15 cellular contexts compared by ENCODE assay signal in genomic region chr12:69698769-69699540, GRCh38. TPM values are rescaled to one million over a fixed set of nuclear protein-coding genes. Genes with fewer than 3 reads are reported as not detected.
DNase-seq lines count a peak whose midpoint lies in the region; ATAC-seq, FAIRE-seq and TF ChIP-seq lines count a peak whose summit lies in the region.
"Had no signal": no experiment of that assay in that cellular context is flagged by ENCODE, and none has a peak within 500 bp of the region (broad histone marks: within the 10 kb centered on the region; RNA-seq: fewer than 3 reads in every experiment).

Gene BEST3, minus strand, starts transcription at chr12:69699303. Its CDS starts 1,505 bp downstream, at chr12:69697798.

- no peak for FAIRE-seq in GM12891 (lab: Jason Lieb, UNC)
- FAIRE-seq: endometrium had no signal

- DNase-seq in COLO668 (lab: John Stamatoyannopoulos, UW; ENCODE audit: unreplicated experiment) (peak; percentile 85), NCI-H1105 (lab: John Stamatoyannopoulos, UW) (peak; percentile 97), NCI-H2227 (lab: John Stamatoyannopoulos, UW; ENCODE audit: unreplicated experiment) (peak; percentile 88), cerebellum (ENCODE audit: low spot score) (peak; percentile 38), GM12891 (ENCODE audit: insufficient read length, low spot score) (no peak), H4 (ENCODE audit: low spot score) (no peak)
- DNase-seq: activated CD4-positive, alpha-beta T cell treated with anti-CD3 and anti-CD28 coated beads, Interleukin-2, amount 50 U/mL, for 48 hours; activated effector memory CD4-positive, alpha-beta T cell treated with anti-CD3 and anti-CD28 coated beads, Interleukin-2, amount 50 U/mL, for 16 hours; GDM1; KG1; T-helper 2 cell had no signal

- no peak for ATAC-seq in HG02884 (IDR thresholded peaks at IDR 0.05; ENCODE audit: unreplicated experiment)
- no peak for ATAC-seq in GM21526 (IDR thresholded peaks at IDR 0.05; ENCODE audit: low FRiP score, unreplicated experiment)

- TF ChIP-seq POLR2A in GM12891 (IDR thresholded peaks at IDR 0.05; ENCODE audit: low read depth, low read length) = no peak

TF ChIP-seq in GM12891, 5 proteins besides CTCF, POLR2A, EP300 and RAD21:
- TF ChIP-seq PAX5 (IDR thresholded peaks at IDR 0.05; ENCODE audit: insufficient read depth, low read length, severe bottlenecking) (no peak), TAF1 (IDR thresholded peaks at IDR 0.05; ENCODE audit: low read depth, low read length) (no peak), POU2F2 (IDR thresholded peaks at IDR 0.05; ENCODE audit: low read depth, low read length) (no peak), SPI1 (IDR thresholded peaks at IDR 0.05; ENCODE audit: low read depth, low read length) (no peak), POLR2AphosphoS5 (IDR thresholded peaks at IDR 0.05; ENCODE audit: low read depth, low read length) (no peak)

RNA-seq across cellular contexts. Expression of gene BEST3, which starts in this region (rescaled TPM):
- 0.18 TPM for total RNA-seq in cerebellum
- 0.09 TPM for polyA plus RNA-seq in GM12891 (2012; ENCODE audit: low read depth, missing spikeins)
- total RNA-seq in H4 (2014; rRNA removed; shearing (Covaris generic)) = not detected in 2 replicates
- total RNA-seq: cardiac muscle cell had no signal
- polyA plus RNA-seq: cardiac muscle cell had no signal

Comparison
In these comparisons a context has a peak if more than half of its experiments do, and no peak if none do; other contexts are left out.
1. Peak in DNase-seq in cerebellum; RNA of the gene not detected or under 1 TPM.
2. DNase-seq: peak in COLO668 (single experiment), NCI-H1105 (single experiment) and NCI-H2227 (single experiment); none in GM12891 (single experiment) and H4 (single experiment).